ENCODE assay signal across 23 cellular contexts in the genomic region with DNA sequence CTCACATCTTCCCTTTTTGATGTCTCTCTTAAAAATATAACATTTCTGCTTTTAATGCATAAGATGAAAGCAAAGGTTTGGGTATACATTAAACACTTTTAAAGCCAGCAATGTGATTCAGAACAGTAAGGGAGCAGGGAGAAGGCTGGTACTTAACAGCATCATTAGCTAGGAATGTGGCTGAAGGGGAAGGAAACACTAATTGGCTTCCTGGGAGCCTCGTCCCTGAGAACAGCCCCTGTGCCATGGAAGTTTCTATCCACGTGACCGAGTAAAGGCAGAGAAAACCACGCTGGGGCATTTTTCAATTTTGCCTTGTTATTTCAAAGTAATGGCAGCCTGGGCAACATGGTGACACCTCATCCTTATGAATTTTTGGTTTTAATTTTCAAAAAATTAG.
DNase-seq lines count a peak whose midpoint lies in the region; ATAC-seq and TF ChIP-seq lines count a peak whose summit lies in the region.
"Had no signal": no experiment of that assay in that cellular context is flagged by ENCODE, and none has a peak within 500 bp of the region (broad histone marks: within the 10 kb centered on the region; RNA-seq: fewer than 3 reads in every experiment).

No MANE protein-coding gene starts in this region.

- H3K27ac ChIP-seq in stomach, result no peak overlapping the region
- H3K27ac ChIP-seq: BLaER1, foreskin keratinocyte, tibial nerve had no signal

- no peaks in the 10 kb centered on the region for H3K9me3 Mint-ChIP-seq in activated CD8-positive, alpha-beta memory T cell treated with anti-CD3 and anti-CD28 coated beads, Interleukin-2, amount 10 ng/mL, durations not matched to agents 7 days and 5 days (ENCODE audit: low read depth)
- H3K9me3 Mint-ChIP-seq in type B pancreatic cell, result peaks cover 2% of the 10 kb centered on the region

- ATAC-seq in activated CD8-positive, alpha-beta memory T cell treated with anti-CD3 and anti-CD28 coated beads, Interleukin-2, amount 10 ng/mL, durations not matched to agents 7 days and 5 days, result no peak
- ATAC-seq in GM18517 (IDR thresholded peaks at IDR 0.05; ENCODE audit: unreplicated experiment) (no peak), HG03354 (IDR thresholded peaks at IDR 0.05; ENCODE audit: poor library complexity, severe bottlenecking, unreplicated experiment) (no peak)
- ATAC-seq: activated T-cell treated with anti-CD3 and anti-CD28 coated beads, Interleukin-2, amount 50 U/mL, for 4 hours; foreskin keratinocyte; K562; PC-3; stimulated activated naive CD8-positive, alpha-beta T cell treated with anti-CD3 and anti-CD28 coated beads, Interleukin-15, amount 100 ng/mL, for 72 hours had no signal

- no peak overlapping the region for H3K27ac Mint-ChIP-seq in activated CD8-positive, alpha-beta memory T cell treated with anti-CD3 and anti-CD28 coated beads, Interleukin-2, amount 10 ng/mL, durations not matched to agents 7 days and 5 days
- no peak overlapping the region for H3K27ac Mint-ChIP-seq in type B pancreatic cell
- H3K27ac Mint-ChIP-seq: stimulated activated naive CD8-positive, alpha-beta T cell treated with anti-CD3 and anti-CD28 coated beads, Interleukin-15, amount 100 ng/mL, for 72 hours had no signal

- H3K36me3 ChIP-seq in kidney epithelial cell (ENCODE audit: control insufficient read depth, insufficient read depth, low read length), result no peaks in the 10 kb centered on the region
- no peaks in the 10 kb centered on the region for H3K36me3 ChIP-seq in stomach
- H3K36me3 ChIP-seq: BLaER1, tibial nerve had no signal

- H3K4me3 ChIP-seq in kidney epithelial cell (ENCODE audit: low read depth, low read length), result no peak overlapping the region
- H3K4me3 ChIP-seq in stomach, result no peak overlapping the region
- H3K4me3 ChIP-seq: BLaER1, K562, tibial nerve had no signal

- intact Hi-C loops in stomach (cut with DNase I; ENCODE audit: low total_unique reads), result no loop called here

- no peaks in the 10 kb centered on the region for H3K4me1 Mint-ChIP-seq in activated CD8-positive, alpha-beta memory T cell treated with anti-CD3 and anti-CD28 coated beads, Interleukin-2, amount 10 ng/mL, durations not matched to agents 7 days and 5 days
- peaks cover 6% of the 10 kb centered on the region for H3K4me1 Mint-ChIP-seq in type B pancreatic cell (ENCODE audit: unreplicated experiment)
- H3K4me1 Mint-ChIP-seq: stimulated activated naive CD8-positive, alpha-beta T cell treated with anti-CD3 and anti-CD28 coated beads, Interleukin-15, amount 100 ng/mL, for 72 hours had no signal

- CTCF ChIA-PET in activated CD8-positive, alpha-beta memory T cell treated with anti-CD3 and anti-CD28 coated beads, Interleukin-2, amount 10 ng/mL, durations not matched to agents 7 days and 5 days (lab: Charles Lee), result no interaction called here

- H3K9me3 ChIP-seq in stomach, result peaks cover 0 to 4% (median 3%) of the 10 kb centered on the region in 4 donors

- no peaks in the 10 kb centered on the region for H3K27me3 Mint-ChIP-seq in activated CD8-positive, alpha-beta memory T cell treated with anti-CD3 and anti-CD28 coated beads, Interleukin-2, amount 10 ng/mL, durations not matched to agents 7 days and 5 days
- H3K27me3 Mint-ChIP-seq in type B pancreatic cell, result peaks cover 10% of the 10 kb centered on the region

- no peak for TF ChIP-seq POLR2A in stomach (IDR thresholded peaks at IDR 0.05)

- no peaks in the 10 kb centered on the region for H3K36me3 Mint-ChIP-seq in activated CD8-positive, alpha-beta memory T cell treated with anti-CD3 and anti-CD28 coated beads, Interleukin-2, amount 10 ng/mL, durations not matched to agents 7 days and 5 days
- no peaks in the 10 kb centered on the region for H3K36me3 Mint-ChIP-seq in type B pancreatic cell

- 51 to 71% (median 63%) methylated on average over 4 of the region's 4 CpGs for WGBS in stomach, 5 donors

- H3K27me3 ChIP-seq in kidney epithelial cell (ENCODE audit: control insufficient read depth, insufficient read depth, low read length) (peaks cover 2% of the 10 kb centered on the region), stomach (peaks cover 0 to 38% (median 0%) of the 10 kb centered on the region in 3 donors)
- H3K27me3 ChIP-seq: BLaER1, foreskin keratinocyte, tibial nerve had no signal

- H3K4me1 ChIP-seq in stomach, result peaks cover 0 to 8% (median 0%) of the 10 kb centered on the region in 4 donors
- H3K4me1 ChIP-seq: BLaER1, foreskin keratinocyte had no signal

- no peak overlapping the region for H3K4me3 Mint-ChIP-seq in activated CD8-positive, alpha-beta memory T cell treated with anti-CD3 and anti-CD28 coated beads, Interleukin-2, amount 10 ng/mL, durations not matched to agents 7 days and 5 days
- no peak overlapping the region for H3K4me3 Mint-ChIP-seq in type B pancreatic cell
- H3K4me3 Mint-ChIP-seq: activated T-cell treated with anti-CD3 and anti-CD28 coated beads, Interleukin-2, amount 50 U/mL, for 4 hours; stimulated activated naive CD8-positive, alpha-beta T cell treated with anti-CD3 and anti-CD28 coated beads, Interleukin-15, amount 100 ng/mL, for 72 hours had no signal

- peak; percentile 26 for DNase-seq in activated CD8-positive, alpha-beta memory T cell treated with anti-CD3 and anti-CD28 coated beads, Interleukin-2, amount 10 ng/mL, durations not matched to agents 7 days and 5 days
- DNase-seq in activated CD8-positive, alpha-beta memory T cell treated with anti-CD3 and anti-CD28 coated beads for 24 hours, result no peak
- DNase-seq in amniotic epithelial cell (ENCODE audit: low read depth) (peak; percentile 10), kidney epithelial cell (ENCODE audit: low read depth) (peak; percentile 14), type B pancreatic cell (ENCODE audit: extremely low spot score, unreplicated experiment) (peak; percentile 24), stomach (no peak)
- DNase-seq: activated naive CD4-positive, alpha-beta T cell; activated T-cell treated with anti-CD3 and anti-CD28 coated beads, Interleukin-2, amount 50 U/mL, for 4 hours; amniotic stem cell; DMS79 treated with DMSO at 0.1 percent for 48 hours; erythroblast; NCI-H187; occipital lobe; PC-3; SIG-M5; stimulated activated CD4-positive, alpha-beta T cell treated with anti-CD3 and anti-CD28 coated beads, Interleukin-4, amount 100 ng/mL, for 4 hours; stimulated activated naive CD8-positive, alpha-beta T cell treated with anti-CD3 and anti-CD28 coated beads, Interleukin-15, amount 100 ng/mL, for 72 hours had no signal

- TF ChIP-seq EP300 in stomach (IDR thresholded peaks at IDR 0.05), result no peak

- no peak for TF ChIP-seq CTCF in kidney epithelial cell (IDR thresholded peaks at IDR 0.05; ENCODE audit: insufficient read depth, low read length, poor library complexity, severe bottlenecking)
- TF ChIP-seq CTCF in type B pancreatic cell (conservative IDR thresholded peaks at IDR 0.05), result no peak
- TF ChIP-seq CTCF in stomach (IDR thresholded peaks at IDR 0.05), result no peak

Comparison
In these comparisons a context has a peak if more than half of its experiments do, and no peak if none do; other contexts are left out.
1. DNase-seq: peak in activated CD8-positive, alpha-beta memory T cell treated with anti-CD3 and anti-CD28 coated beads, Interleukin-2, amount 10 ng/mL, durations not matched to agents 7 days and 5 days (single experiment), amniotic epithelial cell (single experiment), kidney epithelial cell (single experiment) and type B pancreatic cell (single experiment); none in activated CD8-positive, alpha-beta memory T cell treated with anti-CD3 and anti-CD28 coated beads for 24 hours (single experiment) and stomach (single experiment).